In the genomic region with DNA sequence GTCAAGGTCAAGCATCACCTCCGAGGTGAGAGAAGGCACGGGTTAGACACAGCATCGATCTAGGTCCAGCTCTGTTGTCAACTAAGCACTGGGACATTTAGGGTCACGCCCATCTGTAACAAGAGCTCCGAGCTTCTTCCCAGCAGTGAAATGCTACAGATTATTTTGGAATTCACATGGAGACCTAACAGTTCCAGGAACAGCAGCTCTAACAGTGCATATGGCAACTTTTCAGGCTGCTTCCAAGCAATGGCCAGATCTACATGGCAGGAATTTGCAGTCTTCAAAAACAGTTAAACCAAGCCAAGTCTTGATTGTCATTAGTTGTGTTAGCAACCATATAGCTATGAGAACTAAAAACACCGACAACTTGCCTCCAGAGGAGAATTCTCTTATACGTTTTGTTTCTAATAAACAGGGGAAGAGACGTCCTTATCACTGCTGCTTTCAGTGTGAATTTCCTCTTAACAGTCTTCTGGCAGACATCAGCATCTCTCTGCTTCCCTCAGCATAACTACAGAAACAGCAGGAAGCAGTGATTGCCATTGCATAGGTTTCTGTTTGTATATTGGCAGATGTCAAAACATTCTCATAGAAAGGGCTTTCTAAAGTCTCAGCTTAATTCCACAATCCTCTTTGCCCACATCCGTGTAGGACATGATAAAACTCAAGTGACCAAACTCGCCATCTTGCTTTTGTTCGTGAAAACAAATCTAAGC, we compare ENCODE assay signal across 28 cellular contexts.
A peak's percentile ranks its signal among the peaks of the same experiment; 100 is the strongest.
DNase-seq lines count a peak whose midpoint lies in the region; ATAC-seq, FAIRE-seq and TF ChIP-seq lines count a peak whose summit lies in the region.
"Had no signal": no experiment of that assay in that cellular context is flagged by ENCODE, and none has a peak within 500 bp of the region (broad histone marks: within the 10 kb centered on the region; RNA-seq: fewer than 3 reads in every experiment).

No MANE protein-coding gene starts in this region.

- TF ChIP-seq EP300 in neural cell (conservative IDR thresholded peaks at IDR 0.05; ENCODE audit: poor library complexity, severe bottlenecking): peak; percentile 87

- H3K4me3 ChIP-seq in fibroblast of the aortic adventitia (ENCODE audit: low read depth, low read length) (no peak overlapping the region), neural cell (ENCODE audit: low read length) (peak overlapping the region; percentile 44)
- H3K4me3 ChIP-seq: BLaER1 treated with 17β-estradiol and CSF1 and Interleukin-3, amounts not matched to agents 10 nM and 100 nM; body of pancreas; gastrocnemius medialis had no signal

- H3K79me2 ChIP-seq in neural cell (replicated peaks; ENCODE audit: insufficient read depth, low read length): no peaks in the 10 kb centered on the region

- ATAC-seq in GM18867 (IDR thresholded peaks at IDR 0.05; ENCODE audit: unreplicated experiment): no peak
- ATAC-seq: body of pancreas; gastrocnemius medialis; left lobe of liver; naive thymus-derived CD8-positive, alpha-beta T cell; SK-N-SH treated with all-trans-retinoic acid at 6 μM for 48 hours; stimulated activated memory B cell treated with anti-CD40 and anti-IgM and Interleukin-4, amounts not matched to agents 10 μg/mL and 1 μg/mL and 100 μg/mL, for 72 hours had no signal

- peak; percentile 50 for DNase-seq in AG20443 (ENCODE audit: low spot score)
- peak; percentile 21 for DNase-seq in astrocyte of the hippocampus (ENCODE audit: low read depth, low spot score)
- DNase-seq in fibroblast of the aortic adventitia (ENCODE audit: low read depth): peak; percentile 84
- no peak for DNase-seq in GM12892 (ENCODE audit: insufficient read length)
- no peak for DNase-seq in activated CD4-positive, alpha-beta T cell treated with anti-CD3 and anti-CD28 coated beads, Interleukin-2, amount 50 U/mL, for 4 hours
- DNase-seq in stimulated activated naive CD4-positive, alpha-beta T cell (lab: John Stamatoyannopoulos, UW): no peak
- DNase-seq: activated naive CD8-positive, alpha-beta T cell treated with anti-CD3 and anti-CD28 coated beads for 36 hours; activated T-cell treated with anti-CD3 and anti-CD28 coated beads for 4 hours; body of pancreas; Caco-2; effector CD4-positive, alpha-beta T cell; gastrocnemius medialis; GDM1; hypothalamus; naive thymus-derived CD8-positive, alpha-beta T cell; NCI-H146; NCI-H2107; NCI-H748 treated with DMSO at 0.1 percent for 48 hours; stimulated activated CD4-positive, alpha-beta T cell treated with anti-CD3 and anti-CD28 coated beads, Interleukin-4, amount 100 ng/mL, for 24 hours; T-helper 2 cell had no signal

- no peak for TF ChIP-seq RAD21 in neural cell (conservative IDR thresholded peaks at IDR 0.05)

- no peaks in the 10 kb centered on the region for H3K9me2 ChIP-seq in neural cell (ENCODE audit: insufficient read depth, low read length)

- TF ChIP-seq POLR2A in GM12892 (IDR thresholded peaks at IDR 0.05; ENCODE audit: low read depth, low read length): no peak

- no peaks in the 10 kb centered on the region for H3K36me3 ChIP-seq in neural cell (ENCODE audit: insufficient read depth, low read length)
- H3K36me3 ChIP-seq: BLaER1 treated with 17β-estradiol and CSF1 and Interleukin-3, amounts not matched to agents 10 nM and 100 nM; gastrocnemius medialis had no signal

- no peak overlapping the region for H3K27ac ChIP-seq in neural cell (ENCODE audit: low read length)
- H3K27ac ChIP-seq: BLaER1 treated with 17β-estradiol and CSF1 and Interleukin-3, amounts not matched to agents 10 nM and 100 nM; body of pancreas; gastrocnemius medialis; KMS-11 had no signal

- H3K9ac ChIP-seq in neural cell (ENCODE audit: low read length): no peak overlapping the region
- H3K9ac ChIP-seq: BLaER1 treated with 17β-estradiol and CSF1 and Interleukin-3, amounts not matched to agents 10 nM and 100 nM; KMS-11 had no signal

- peak overlapping the region; percentile 28 for H3K4me2 ChIP-seq in neural cell (ENCODE audit: low read length)
- H3K4me2 ChIP-seq: KMS-11 had no signal

- no peaks in the 10 kb centered on the region for H3K9me3 ChIP-seq in neural cell (ENCODE audit: low read length)
- H3K9me3 ChIP-seq: BLaER1 treated with 17β-estradiol and CSF1 and Interleukin-3, amounts not matched to agents 10 nM and 100 nM; body of pancreas; Caco-2; gastrocnemius medialis had no signal

- no peak for TF ChIP-seq CTCF in fibroblast of the aortic adventitia (IDR thresholded peaks at IDR 0.05; ENCODE audit: insufficient read depth, low read length)
- TF ChIP-seq CTCF in neural cell (IDR thresholded peaks at IDR 0.05; ENCODE audit: poor library complexity, severe bottlenecking): no peak

- H3F3A ChIP-seq in neural cell (ENCODE audit: insufficient read depth, low read length, poor library complexity, severe bottlenecking): no peaks in the 10 kb centered on the region

- no peaks in the 10 kb centered on the region for H3K27me3 ChIP-seq in neural cell (ENCODE audit: insufficient read depth, low read depth, low read length)
- H3K27me3 ChIP-seq: body of pancreas had no signal

- no peak overlapping the region for H2AFZ ChIP-seq in neural cell (ENCODE audit: low read depth, low read length)

- no peak for FAIRE-seq in GM12892 (lab: Jason Lieb, UNC)
- FAIRE-seq: colon had no signal

- H4K20me1 ChIP-seq in neural cell (ENCODE audit: insufficient read depth): no peaks in the 10 kb centered on the region
- H4K20me1 ChIP-seq: BLaER1 treated with 17β-estradiol and CSF1 and Interleukin-3, amounts not matched to agents 10 nM and 100 nM had no signal

TF ChIP-seq in neural cell, 6 proteins besides CTCF, POLR2A, EP300 and RAD21:
- TF ChIP-seq POLR2AphosphoS5 (IDR thresholded peaks at IDR 0.05) (peak; percentile 88), MXI1 (conservative IDR thresholded peaks at IDR 0.05; ENCODE audit: poor library complexity, severe bottlenecking) (no peak), REST (IDR thresholded peaks at IDR 0.05; ENCODE audit: borderline replicate concordance) (peak; percentile 35)

Comparison
In these comparisons a context has a peak if more than half of its experiments do, and no peak if none do; other contexts are left out.
1. DNase-seq: peak in AG20443 (single experiment), astrocyte of the hippocampus (single experiment) and fibroblast of the aortic adventitia (single experiment); none in GM12892 (single experiment), activated CD4-positive, alpha-beta T cell treated with anti-CD3 and anti-CD28 coated beads, Interleukin-2, amount 50 U/mL, for 4 hours (0 of 2) and stimulated activated naive CD4-positive, alpha-beta T cell (0 of 6).